1 cellular context compared by ENCODE assay signal in the genomic region with DNA sequence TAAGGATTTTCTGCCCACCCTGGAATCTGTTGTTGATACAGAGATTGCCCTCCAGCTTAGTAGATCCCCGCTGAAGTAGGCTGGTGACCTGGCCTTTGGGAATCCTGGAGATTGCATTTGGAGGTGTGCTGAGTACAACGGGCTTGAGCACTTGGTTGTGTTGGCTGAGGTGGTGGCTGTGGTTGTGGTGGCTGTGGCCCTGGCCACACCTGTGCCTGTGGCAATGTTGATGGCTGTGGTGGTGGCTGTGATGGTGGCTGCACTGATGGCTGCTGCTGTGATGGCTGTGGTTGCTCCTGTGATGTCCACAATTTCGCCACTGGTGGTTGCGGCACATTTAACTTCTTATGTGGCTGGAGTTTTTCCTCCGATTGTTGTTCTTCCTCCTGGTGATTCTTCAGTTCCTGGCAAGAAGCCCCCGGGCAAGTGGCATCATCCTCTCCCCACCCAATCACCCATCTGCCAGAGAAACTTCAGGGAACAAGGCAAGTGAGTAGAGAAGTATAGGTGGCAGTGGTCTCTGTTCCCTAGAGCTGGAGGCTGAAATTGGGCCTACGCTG.
TF ChIP-seq lines count a peak whose summit lies in the region.

No MANE protein-coding gene starts in this region.

TF ChIP-seq in HepG2, 621 proteins besides CTCF, POLR2A, EP300 and RAD21:
- TF ChIP-seq SRF (IDR thresholded peaks at IDR 0.05; ENCODE audit: low read depth, low read length) (no peak), U2AF2 (IDR thresholded peaks at IDR 0.05; ENCODE audit: low read depth, low read length) (no peak), POLR2AphosphoS2 (IDR thresholded peaks at IDR 0.05; ENCODE audit: low read depth, low read length) (no peak), AGO2 (optimal IDR thresholded peaks at IDR 0.05; ENCODE audit: low read depth, low read length) (peak; percentile 45)
- TF ChIP-seq, protein P1, sequence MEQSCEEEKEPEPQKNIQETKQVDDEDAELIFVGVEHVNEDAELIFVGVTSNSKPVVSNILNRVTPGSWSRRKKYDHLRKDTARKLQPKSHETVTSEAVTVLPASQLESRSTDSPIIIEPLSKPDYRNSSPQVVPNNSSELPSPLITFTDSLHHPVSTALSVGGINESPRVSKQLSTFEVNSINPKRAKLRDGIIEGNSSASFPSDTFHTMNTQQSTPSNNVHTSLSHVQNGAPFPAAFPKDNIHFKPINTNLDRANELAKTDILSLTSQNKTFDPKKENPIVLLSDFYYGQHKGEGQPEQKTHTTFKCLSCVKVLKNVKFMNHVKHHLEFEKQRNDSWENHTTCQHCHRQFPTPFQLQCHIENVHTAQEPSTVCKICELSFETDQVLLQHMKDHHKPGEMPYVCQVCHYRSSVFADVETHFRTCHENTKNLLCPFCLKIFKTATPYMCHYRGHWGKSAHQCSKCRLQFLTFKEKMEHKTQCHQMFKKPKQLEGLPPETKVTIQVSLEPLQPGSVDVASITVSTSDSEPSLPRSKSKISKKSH (CRISPR knock-in tag; IDR thresholded peaks at IDR 0.05; ENCODE audit: borderline replicate concordance): 0 out of 2 replicates have a peak, but pooled peaks have one; percentile 33
- TF ChIP-seq, protein P2, sequence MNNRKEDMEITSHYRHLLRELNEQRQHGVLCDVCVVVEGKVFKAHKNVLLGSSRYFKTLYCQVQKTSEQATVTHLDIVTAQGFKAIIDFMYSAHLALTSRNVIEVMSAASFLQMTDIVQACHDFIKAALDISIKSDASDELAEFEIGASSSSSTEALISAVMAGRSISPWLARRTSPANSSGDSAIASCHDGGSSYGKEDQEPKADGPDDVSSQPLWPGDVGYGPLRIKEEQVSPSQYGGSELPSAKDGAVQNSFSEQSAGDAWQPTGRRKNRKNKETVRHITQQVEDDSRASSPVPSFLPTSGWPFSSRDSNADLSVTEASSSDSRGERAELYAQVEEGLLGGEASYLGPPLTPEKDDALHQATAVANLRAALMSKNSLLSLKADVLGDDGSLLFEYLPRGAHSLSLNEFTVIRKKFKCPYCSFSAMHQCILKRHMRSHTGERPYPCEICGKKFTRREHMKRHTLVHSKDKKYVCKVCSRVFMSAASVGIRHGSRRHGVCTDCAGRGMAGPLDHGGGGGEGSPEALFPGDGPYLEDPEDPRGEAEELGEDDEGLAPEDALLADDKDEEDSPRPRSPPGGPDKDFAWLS (CRISPR knock-in tag; IDR thresholded peaks at IDR 0.05; ENCODE audit: borderline replicate concordance): no peak
